ENCODE assay signal across 10 cellular contexts in the genomic region with DNA sequence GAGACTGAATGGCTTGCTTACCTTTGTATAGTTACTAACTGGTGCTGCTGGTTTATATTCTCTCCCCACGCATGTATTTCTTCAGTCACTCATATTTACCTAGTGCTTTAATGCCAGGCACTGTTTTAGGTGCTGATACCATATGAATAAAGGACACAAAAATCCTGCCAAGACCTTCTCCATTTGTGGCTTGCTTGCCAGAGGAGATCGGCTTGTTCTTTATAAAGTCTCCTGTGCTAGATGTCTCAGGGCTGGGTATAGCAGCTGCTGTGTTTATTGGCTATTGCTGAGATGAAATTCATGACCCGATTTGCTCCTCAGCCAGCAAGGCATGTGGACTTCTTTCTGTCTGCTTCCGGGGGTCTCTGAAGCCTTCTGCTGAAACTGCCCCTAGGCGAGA. TPM values are rescaled to one million over a fixed set of nuclear protein-coding genes. Genes with fewer than 3 reads are reported as not detected.
DNase-seq lines count a peak whose midpoint lies in the region; ATAC-seq, FAIRE-seq and TF ChIP-seq lines count a peak whose summit lies in the region.
"Had no signal": no experiment of that assay in that cellular context is flagged by ENCODE, and none has a peak within 500 bp of the region (broad histone marks: within the 10 kb centered on the region; RNA-seq: fewer than 3 reads in every experiment).

No MANE protein-coding gene starts in this region.

- H3K27me3 ChIP-seq in cardiac muscle cell (no peaks in the 10 kb centered on the region), vagina (no peaks in the 10 kb centered on the region), hepatocyte (no peaks in the 10 kb centered on the region)

- ATAC-seq in Right ventricle myocardium inferior (peak; percentile 75), omental fat pad (ENCODE audit: low FRiP score) (peak; percentile 2)
- ATAC-seq: HCT116 had no signal

- no peaks in the 10 kb centered on the region for H3K79me2 ChIP-seq in hepatocyte

- H3K9me3 Mint-ChIP-seq in activated naive CD8-positive, alpha-beta T cell treated with anti-CD3 and anti-CD28 coated beads for 36 hours: no peaks in the 10 kb centered on the region

- H3K27ac ChIP-seq in cardiac muscle cell (peak overlapping the region; percentile 91), vagina (peak overlapping the region; percentile 62), hepatocyte (no peak overlapping the region)

- H3K9me3 ChIP-seq in cardiac muscle cell (ENCODE audit: low read depth): no peaks in the 10 kb centered on the region
- no peaks in the 10 kb centered on the region for H3K9me3 ChIP-seq in vagina
- no peaks in the 10 kb centered on the region for H3K9me3 ChIP-seq in hepatocyte (ENCODE audit: low read depth)

- no peak overlapping the region for H3K4me3 Mint-ChIP-seq in activated naive CD8-positive, alpha-beta T cell treated with anti-CD3 and anti-CD28 coated beads for 36 hours

- peaks cover 8% of the 10 kb centered on the region for H3K4me1 Mint-ChIP-seq in activated naive CD8-positive, alpha-beta T cell treated with anti-CD3 and anti-CD28 coated beads for 36 hours

- H3K27me3 Mint-ChIP-seq in activated naive CD8-positive, alpha-beta T cell treated with anti-CD3 and anti-CD28 coated beads for 36 hours: no peaks in the 10 kb centered on the region

- no peak for TF ChIP-seq CTCF in cardiac muscle cell (IDR thresholded peaks at IDR 0.05; ENCODE audit: low read depth, low read length)
- TF ChIP-seq CTCF in omental fat pad (IDR thresholded peaks at IDR 0.05): no peak
- no peak for TF ChIP-seq CTCF in vagina (IDR thresholded peaks at IDR 0.05)
- TF ChIP-seq CTCF in hepatocyte (IDR thresholded peaks at IDR 0.05; ENCODE audit: poor library complexity): no peak

- H2AFZ ChIP-seq in hepatocyte: no peak overlapping the region

- WGBS in hepatocyte (ENCODE audit: low lambda C conversion rate, missing lambda C conversion rate): 79% methylated on average over 5 of the region's 5 CpGs

- no peaks in the 10 kb centered on the region for H3K9me2 ChIP-seq in hepatocyte (replicated peaks; ENCODE audit: insufficient read depth)

- no peaks in the 10 kb centered on the region for H4K20me1 ChIP-seq in hepatocyte (ENCODE audit: insufficient read depth, poor library complexity, severe bottlenecking)

- H3K36me3 ChIP-seq in cardiac muscle cell (peaks cover 11% of the 10 kb centered on the region), vagina (no peaks in the 10 kb centered on the region), hepatocyte (replicated peaks; ENCODE audit: insufficient read depth, low read depth) (no peaks in the 10 kb centered on the region)

- FAIRE-seq in urothelium cell line (lab: Jason Lieb, UNC): no peak

- H3K4me1 ChIP-seq in cardiac muscle cell (ENCODE audit: low read depth): peaks cover 14% of the 10 kb centered on the region
- H3K4me1 ChIP-seq in vagina: peaks cover 22% of the 10 kb centered on the region
- peaks cover 3% of the 10 kb centered on the region for H3K4me1 ChIP-seq in hepatocyte (ENCODE audit: insufficient read depth)

- H3K4me2 ChIP-seq in hepatocyte: no peak overlapping the region

- peaks cover 14% of the 10 kb centered on the region for H3K36me3 Mint-ChIP-seq in activated naive CD8-positive, alpha-beta T cell treated with anti-CD3 and anti-CD28 coated beads for 36 hours

- DNase-seq in Right ventricle myocardium inferior (ENCODE audit: missing footprints) (no peak), cardiac septum (ENCODE audit: low spot score) (no peak), cardiac muscle cell (ENCODE audit: low read depth in 1 of 2, low spot score in 1 of 2) (no peak), omental fat pad (ENCODE audit: low spot score) (no peak), vagina (ENCODE audit: extremely low spot score in 2 of 2) (no peak), hepatocyte (ENCODE audit: low spot score) (no peak), urothelium cell line (ENCODE audit: low spot score) (no peak)
- DNase-seq in activated naive CD8-positive, alpha-beta T cell treated with anti-CD3 and anti-CD28 coated beads for 36 hours: no peak
- DNase-seq: NCI-H1105 had no signal

- H3K4me3 ChIP-seq in cardiac muscle cell: no peak overlapping the region
- peak overlapping the region in 1 of 2 donors; percentile 6 for H3K4me3 ChIP-seq in vagina
- no peak overlapping the region for H3K4me3 ChIP-seq in hepatocyte

- TF ChIP-seq POLR2A in vagina (IDR thresholded peaks at IDR 0.05): no peak

- intact Hi-C loops in Right ventricle myocardium inferior (cut with DNase I) (loop anchor here (2.0 to 5.0 kb wide), 2 partner anchors 44 to 130 kb away; no protein-coding TSS in a partner anchor), cardiac septum (cut with DNase I) (loop anchor here (1.0 to 2.0 kb wide), 2 partner anchors 28 to 36 kb away; no protein-coding TSS in a partner anchor), vagina (cut with DNase I) (no loop called here)

- H3K27ac Mint-ChIP-seq in activated naive CD8-positive, alpha-beta T cell treated with anti-CD3 and anti-CD28 coated beads for 36 hours: no peak overlapping the region

RNA-seq across cellular contexts. Expression of a gene that starts 46.5 kb away (rescaled TPM):
- total RNA-seq in Right ventricle myocardium inferior: 77.1 TPM
- 61.8 TPM for total RNA-seq in cardiac septum
- total RNA-seq in cardiac muscle cell: 70.1 and 123 TPM in 2 replicates
- 62.9 and 64.3 TPM in 2 replicates for polyA plus RNA-seq in cardiac muscle cell
- total RNA-seq in omental fat pad: 100 to 1,000 TPM in 1 of 4 donors, 10 to 100 TPM in 3; 51.3 to 113 (median 65.5) TPM
- total RNA-seq in vagina: 37.8 TPM
- total RNA-seq in activated naive CD8-positive, alpha-beta T cell treated with anti-CD3 and anti-CD28 coated beads for 36 hours: 10 to 100 TPM; 97.4 to 98.8 TPM
- total RNA-seq in hepatocyte: 109 and 136 TPM in 2 replicates
- polyA plus RNA-seq in hepatocyte: 36.6 and 57.5 TPM in 2 replicates
